Comparison of ENCODE assay signal across 1 cellular context in genomic region chr9:91714020-91714721, GRCh38.
TF ChIP-seq lines count a peak whose summit lies in the region.

No MANE protein-coding gene starts in this region.

TF ChIP-seq in HepG2, 621 proteins besides CTCF, POLR2A, EP300 and RAD21 (continued from another document):
- TF ChIP-seq ZNF281 (CRISPR knock-in tag; IDR thresholded peaks at IDR 0.05; ENCODE audit: borderline replicate concordance) = no peak
- TF ChIP-seq HNF1A (IDR thresholded peaks at IDR 0.05; ENCODE audit: low read depth) = no peak
- TF ChIP-seq HNF1A (CRISPR knock-in tag; IDR thresholded peaks at IDR 0.05; ENCODE audit: borderline replicate concordance) = no peak
- no peak for TF ChIP-seq CBX2 (IDR thresholded peaks at IDR 0.05; ENCODE audit: low read depth, low read length)
- no peak for TF ChIP-seq CBX2 (CRISPR knock-in tag; IDR thresholded peaks at IDR 0.05; ENCODE audit: low read depth)
- TF ChIP-seq ZNF577 (CRISPR knock-in tag; IDR thresholded peaks at IDR 0.05; ENCODE audit: borderline replicate concordance, low read depth) = no peak
- TF ChIP-seq ZMYM4 (CRISPR knock-in tag; IDR thresholded peaks at IDR 0.05) = no peak
- no peak for TF ChIP-seq PHF21A (CRISPR knock-in tag; IDR thresholded peaks at IDR 0.05)
